32 cellular contexts compared by ENCODE assay signal in the genomic region with DNA sequence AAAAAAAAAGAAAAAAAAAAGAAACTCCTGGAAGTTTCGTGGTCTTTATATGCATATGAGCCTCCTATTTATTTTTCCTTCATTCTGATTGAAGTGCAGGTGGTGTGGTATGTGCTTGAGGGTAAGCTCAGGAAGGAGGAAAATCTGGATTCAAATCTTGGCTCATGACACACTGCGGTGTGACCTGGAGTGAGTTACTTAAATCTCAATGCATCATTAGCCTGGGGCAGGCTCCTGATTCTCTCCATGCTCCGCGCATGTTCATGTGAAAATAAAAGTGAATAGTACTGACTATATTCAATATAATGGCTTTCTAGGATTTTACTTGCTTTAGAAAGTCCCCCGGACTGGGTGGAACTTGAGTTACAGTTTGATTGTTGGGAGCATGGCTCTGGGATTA.
"Had no signal": no experiment of that assay in that cellular context is flagged by ENCODE, and none has a peak within 500 bp of the region (broad histone marks: within the 10 kb centered on the region; RNA-seq: fewer than 3 reads in every experiment).

No MANE protein-coding gene starts in this region.

- H3K4me3 ChIP-seq: adrenal gland, body of pancreas, cardiac muscle cell had no signal

- H3K27ac ChIP-seq: adrenal gland, body of pancreas, brain microvascular endothelial cell, cardiac muscle cell, VCaP had no signal

- DNase-seq: activated B cell treated with CpG ODN at 0.5 μM for 24 hours; activated CD4-positive, alpha-beta memory T cell treated with anti-CD3 and anti-CD28 coated beads for 36 hours; activated CD4-positive, alpha-beta T cell treated with anti-CD3 and anti-CD28 coated beads for 4 hours; activated CD4-positive, alpha-beta T cell treated with anti-CD3 and anti-CD28 coated beads, Interleukin-2, amount 10 ng/mL, durations not matched to agents 24 days and 14 days; activated CD4-positive, alpha-beta T cell treated with anti-CD3 and anti-CD28 coated beads, Interleukin-2, amount 50 U/mL, for 1 hour; activated CD4-positive, alpha-beta T cell treated with anti-CD3 and anti-CD28 coated beads, Interleukin-2, amount 50 U/mL, for 4 hours; activated CD4-positive, CD25-positive, alpha-beta regulatory T cell treated with anti-CD3 and anti-CD28 coated beads, Interleukin-2, amount 50 U/mL, for 72 hours; activated CD8-positive, alpha-beta memory T cell treated with anti-CD3 and anti-CD28 coated beads, Interleukin-2, amount 50 U/mL, for 4 hours; activated CD8-positive, alpha-beta T cell treated with anti-CD3 and anti-CD28 coated beads for 36 hours; activated effector memory CD4-positive, alpha-beta T cell treated with anti-CD3 and anti-CD28 coated beads, Interleukin-2, amount 50 U/mL, for 16 hours; activated gamma-delta T cell treated with Interleukin-2 at 50 U/mL for 16 hours; activated naive CD4-positive, alpha-beta T cell; activated naive CD4-positive, alpha-beta T cell treated with anti-CD3 and anti-CD28 coated beads for 36 hours; activated naive CD4-positive, alpha-beta T cell treated with anti-CD3 and anti-CD28 coated beads, Interleukin-2, amount 50 U/mL, for 16 hours; activated naive CD8-positive, alpha-beta T cell treated with anti-CD3 and anti-CD28 coated beads for 36 hours; activated T-cell treated with anti-CD3 and anti-CD28 coated beads for 4 hours; activated T-cell treated with anti-CD3 and anti-CD28 coated beads, Interleukin-2, amount 50 U/mL, for 1 hour; activated T-cell treated with anti-CD3 and anti-CD28 coated beads, Interleukin-2, amount 50 U/mL, for 4 hours; activated T-cell treated with anti-CD3 and anti-CD28 coated beads, Interleukin-2, amount 50 U/mL, for 72 hours; adrenal gland; amniotic stem cell; aorta; body of pancreas; brain microvascular endothelial cell; caudate nucleus; T-helper 1 cell; T-helper 2 cell; T-helper 9 cell had no signal

- H3K36me3 ChIP-seq: adrenal gland, brain microvascular endothelial cell, cardiac muscle cell had no signal

- H3K4me1 ChIP-seq: adrenal gland, body of pancreas had no signal

- H3K9me3 ChIP-seq: adrenal gland, body of pancreas had no signal

- H3K27me3 ChIP-seq: adrenal gland, body of pancreas, brain microvascular endothelial cell, cardiac muscle cell had no signal

- ATAC-seq: activated CD8-positive, alpha-beta T cell treated with anti-CD3 and anti-CD28 coated beads for 36 hours; activated naive CD4-positive, alpha-beta T cell treated with anti-CD3 and anti-CD28 coated beads, Interleukin-2, amount 50 U/mL, for 72 hours; activated T-cell treated with anti-CD3 and anti-CD28 coated beads, Interleukin-2, amount 50 U/mL, for 4 hours; activated T-cell treated with anti-CD3 and anti-CD28 coated beads, Interleukin-2, amount 50 U/mL, for 72 hours; activated T-helper 17 cell treated with anti-CD3 and anti-CD28 coated beads, Interleukin-2, amount 50 U/mL, for 72 hours; body of pancreas had no signal
